In genomic region chr5:96934291-96934694, GRCh38 we compare ENCODE assay signal across 8 cellular contexts. TPM values are rescaled to one million over a fixed set of nuclear protein-coding genes. Genes with fewer than 3 reads are reported as not detected.
DNase-seq lines count a peak whose midpoint lies in the region; ATAC-seq, FAIRE-seq and TF ChIP-seq lines count a peak whose summit lies in the region.

No MANE protein-coding gene starts in this region.

- H3K9me3 Mint-ChIP-seq in activated CD8-positive, alpha-beta T cell treated with anti-CD3 and anti-CD28 coated beads, Interleukin-2, amount 10 ng/mL, durations not matched to agents 7 days and 5 days (ENCODE audit: insufficient read depth) = no peaks in the 10 kb centered on the region
- no peaks in the 10 kb centered on the region for H3K9me3 Mint-ChIP-seq in stimulated activated effector memory CD8-positive, alpha-beta T cell treated with anti-CD3 and anti-CD28 coated beads, Interleukin-12 subunit alpha, Interleukin-12 subunit beta, amount 100 ng/mL, for 72 hours

- peaks cover 25% of the 10 kb centered on the region for H3K36me3 Mint-ChIP-seq in activated CD8-positive, alpha-beta T cell treated with anti-CD3 and anti-CD28 coated beads, Interleukin-2, amount 10 ng/mL, durations not matched to agents 7 days and 5 days (ENCODE audit: low read depth)
- H3K36me3 Mint-ChIP-seq in stimulated activated effector memory CD8-positive, alpha-beta T cell treated with anti-CD3 and anti-CD28 coated beads, Interleukin-12 subunit alpha, Interleukin-12 subunit beta, amount 100 ng/mL, for 72 hours = peaks cover 24% of the 10 kb centered on the region

- H3K4me1 Mint-ChIP-seq in activated CD8-positive, alpha-beta T cell treated with anti-CD3 and anti-CD28 coated beads, Interleukin-2, amount 10 ng/mL, durations not matched to agents 7 days and 5 days (ENCODE audit: low read depth) = peaks cover 47% of the 10 kb centered on the region
- H3K4me1 Mint-ChIP-seq in stimulated activated effector memory CD8-positive, alpha-beta T cell treated with anti-CD3 and anti-CD28 coated beads, Interleukin-12 subunit alpha, Interleukin-12 subunit beta, amount 100 ng/mL, for 72 hours = peaks cover 66% of the 10 kb centered on the region

- H3K27ac Mint-ChIP-seq in activated CD8-positive, alpha-beta T cell treated with anti-CD3 and anti-CD28 coated beads, Interleukin-2, amount 10 ng/mL, durations not matched to agents 7 days and 5 days = peak overlapping the region; percentile 98
- H3K27ac Mint-ChIP-seq in stimulated activated effector memory CD8-positive, alpha-beta T cell treated with anti-CD3 and anti-CD28 coated beads, Interleukin-12 subunit alpha, Interleukin-12 subunit beta, amount 100 ng/mL, for 72 hours = peak overlapping the region; percentile 93

- DNase-seq in D721Med (ENCODE audit: insufficient read length, low spot score) (no peak), G401 (ENCODE audit: low spot score) (no peak), KBM-7 (no peak), GM19240 (ENCODE audit: insufficient read length, low spot score) (no peak)
- DNase-seq in activated CD8-positive, alpha-beta T cell treated with anti-CD3 and anti-CD28 coated beads, Interleukin-2, amount 10 ng/mL, durations not matched to agents 7 days and 5 days = peak; percentile 49
- peak in 1 of 2 donors; percentile 58 for DNase-seq in stimulated activated effector memory CD8-positive, alpha-beta T cell treated with anti-CD3 and anti-CD28 coated beads, Interleukin-12 subunit alpha, Interleukin-12 subunit beta, amount 100 ng/mL, for 72 hours (ENCODE audit: low spot score in 2 of 2)

- H3K4me3 ChIP-seq in iPS-11a (ENCODE audit: low read depth, low read length) = peak overlapping the region; percentile 92

- no peak for TF ChIP-seq CTCF in D721Med (IDR thresholded peaks at IDR 0.05; ENCODE audit: insufficient read depth, missing control alignments)

- peak overlapping the region; percentile 88 for H3K4me3 Mint-ChIP-seq in activated CD8-positive, alpha-beta T cell treated with anti-CD3 and anti-CD28 coated beads, Interleukin-2, amount 10 ng/mL, durations not matched to agents 7 days and 5 days
- H3K4me3 Mint-ChIP-seq in stimulated activated effector memory CD8-positive, alpha-beta T cell treated with anti-CD3 and anti-CD28 coated beads, Interleukin-12 subunit alpha, Interleukin-12 subunit beta, amount 100 ng/mL, for 72 hours = peak overlapping the region; percentile 76

- in situ Hi-C loops in G401 (cut with HindIII; ENCODE audit: low sequenced_read_pairs) (no loop called here), KBM-7 (cut with MboI; ENCODE audit: low pct_unique_long_range_greater_than_20kb, low sequenced_read_pairs) (no loop called here)

- POLR2A ChIA-PET in activated CD8-positive, alpha-beta T cell treated with anti-CD3 and anti-CD28 coated beads, Interleukin-2, amount 10 ng/mL, durations not matched to agents 7 days and 5 days (lab: Charles Lee) = interaction anchor here (0.7 to 2.0 kb wide), 15 partner anchors 9 to 128 kb away, joined by 3 to 13 read pairs (median 5); partner anchors contain the start of genes ERAP1 and ERAP2

- no peaks in the 10 kb centered on the region for H3K27me3 Mint-ChIP-seq in activated CD8-positive, alpha-beta T cell treated with anti-CD3 and anti-CD28 coated beads, Interleukin-2, amount 10 ng/mL, durations not matched to agents 7 days and 5 days (ENCODE audit: low read depth)

- FAIRE-seq in D721Med (lab: Jason Lieb, UNC) = peak; percentile 44

- peak; percentile 1 for ATAC-seq in HG03520 (IDR thresholded peaks at IDR 0.05; ENCODE audit: unreplicated experiment)
- ATAC-seq in activated CD8-positive, alpha-beta T cell treated with anti-CD3 and anti-CD28 coated beads, Interleukin-2, amount 10 ng/mL, durations not matched to agents 7 days and 5 days = no peak
- ATAC-seq in stimulated activated effector memory CD8-positive, alpha-beta T cell treated with anti-CD3 and anti-CD28 coated beads, Interleukin-12 subunit alpha, Interleukin-12 subunit beta, amount 100 ng/mL, for 72 hours = no peak

- CTCF ChIA-PET in activated CD8-positive, alpha-beta T cell treated with anti-CD3 and anti-CD28 coated beads, Interleukin-2, amount 10 ng/mL, durations not matched to agents 7 days and 5 days (lab: Charles Lee) = interaction anchor here (1.0 to 1.5 kb wide), 5 partner anchors 10 to 227 kb away, joined by 4 to 13 read pairs (median 5); partner anchors contain the start of gene ERAP2

RNA-seq across cellular contexts. Expression of gene LNPEP, which starts 1.6 kb away (rescaled TPM):
- total RNA-seq in activated CD8-positive, alpha-beta T cell treated with anti-CD3 and anti-CD28 coated beads, Interleukin-2, amount 10 ng/mL, durations not matched to agents 7 days and 5 days = 10 to 100 TPM; 85.9 to 90.1 TPM
- 8.7 and 16.6 TPM in 2 replicates for total RNA-seq in G401 (2014; rRNA removed; shearing (Covaris generic))

RNA-seq across cellular contexts. Expression of gene ERAP2, which starts 58.0 kb away (rescaled TPM):
- 10 to 100 TPM; 93.0 to 96.0 TPM for total RNA-seq in activated CD8-positive, alpha-beta T cell treated with anti-CD3 and anti-CD28 coated beads, Interleukin-2, amount 10 ng/mL, durations not matched to agents 7 days and 5 days
- total RNA-seq in G401 (2014; rRNA removed; shearing (Covaris generic)) = 0.18 and 0.68 TPM in 2 replicates

Comparison
In these comparisons a context has a peak if more than half of its experiments do, and no peak if none do; other contexts are left out.
1. RNA of gene ERAP2, which starts 58.0 kb away (total RNA-seq): 93.0 to 96.0 TPM in activated CD8-positive, alpha-beta T cell treated with anti-CD3 and anti-CD28 coated beads, Interleukin-2, amount 10 ng/mL, durations not matched to agents 7 days and 5 days; 0.18 to 0.68 TPM in G401; every median in the first group is over 10 times any median in the second.